ENCODE assay signal across 25 cellular contexts in the genomic region with DNA sequence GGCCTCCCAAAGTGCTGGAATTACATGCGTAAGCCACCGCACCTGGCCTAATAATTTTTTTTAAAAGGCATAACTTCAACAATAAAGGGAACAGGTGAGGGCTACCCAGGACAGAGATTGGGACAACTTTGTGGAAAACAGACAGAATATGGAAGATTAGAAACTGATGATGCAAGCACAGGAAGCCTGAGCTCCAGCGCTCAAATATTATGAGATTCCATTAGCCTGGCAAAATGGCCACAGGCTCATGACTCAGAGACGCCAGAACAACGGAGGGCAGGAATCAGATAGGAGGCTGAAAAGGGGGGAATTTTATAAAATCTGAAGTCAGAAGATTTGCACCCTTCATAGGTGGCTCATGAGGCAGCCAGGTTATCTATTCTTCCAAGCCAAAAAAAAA.
DNase-seq lines count a peak whose midpoint lies in the region; ATAC-seq and TF ChIP-seq lines count a peak whose summit lies in the region.
"Had no signal": no experiment of that assay in that cellular context is flagged by ENCODE, and none has a peak within 500 bp of the region (broad histone marks: within the 10 kb centered on the region; RNA-seq: fewer than 3 reads in every experiment).

No MANE protein-coding gene starts in this region.

- H3K27ac ChIP-seq in CD8-positive, alpha-beta memory T cell (ENCODE audit: low read depth, low read length) = no peak overlapping the region
- H3K27ac ChIP-seq in GM23338 (ENCODE audit: low read depth) = no peak overlapping the region
- no peak overlapping the region for H3K27ac ChIP-seq in fibroblast of lung (ENCODE audit: insufficient read depth, low read length)
- no peak overlapping the region for H3K27ac ChIP-seq in effector memory CD4-positive, alpha-beta T cell (ENCODE audit: insufficient read depth, low read length, poor library complexity, severe bottlenecking)
- H3K27ac ChIP-seq: C4-2B, colonic mucosa, esophagus muscularis mucosa, GM23248, left ventricle myocardium inferior, SJSA1 had no signal

- intact Hi-C loops in activated T-helper 1 cell treated with anti-CD3 and anti-CD28 coated beads, Interleukin-12 subunit alpha, Interleukin-12 subunit beta, Interleukin-2, Interleukin-4 antibody, amounts not matched to agents 30 ng/mL and 10 ng/mL and 1 ng/mL, durations not matched to agents 14 hours and 24 hours and 36 hours (cut with micrococcal nuclease) = no loop called here

- H3K27me3 Mint-ChIP-seq in CD8-positive, alpha-beta memory T cell = no peaks in the 10 kb centered on the region
- peaks cover 9% of the 10 kb centered on the region for H3K27me3 Mint-ChIP-seq in GM23338 (ENCODE audit: insufficient read depth, low read depth, poor library complexity)
- H3K27me3 Mint-ChIP-seq in activated T-helper 1 cell treated with anti-CD3 and anti-CD28 coated beads, Interleukin-12 subunit alpha, Interleukin-12 subunit beta, Interleukin-2, Interleukin-4 antibody, amounts not matched to agents 30 ng/mL and 10 ng/mL and 1 ng/mL, durations not matched to agents 14 hours and 24 hours and 36 hours (ENCODE audit: insufficient read depth) = no peaks in the 10 kb centered on the region
- H3K27me3 Mint-ChIP-seq: activated B cell treated with CpG ODN at 0.5 μM for 24 hours; brain; naive thymus-derived CD4-positive, alpha-beta T cell had no signal

- peak overlapping the region in 5 of 8 donors; percentile 37 to 74 (median 67) for H3K27ac Mint-ChIP-seq in CD8-positive, alpha-beta memory T cell
- peak overlapping the region; percentile 44 for H3K27ac Mint-ChIP-seq in GM23338
- H3K27ac Mint-ChIP-seq in activated T-helper 1 cell treated with anti-CD3 and anti-CD28 coated beads, Interleukin-12 subunit alpha, Interleukin-12 subunit beta, Interleukin-2, Interleukin-4 antibody, amounts not matched to agents 30 ng/mL and 10 ng/mL and 1 ng/mL, durations not matched to agents 14 hours and 24 hours and 36 hours = peak overlapping the region; percentile 49
- H3K27ac Mint-ChIP-seq: activated B cell treated with CpG ODN at 0.5 μM for 24 hours, brain, endodermal cell had no signal

- H3K9me3 ChIP-seq in CD8-positive, alpha-beta memory T cell (ENCODE audit: low read length) = no peaks in the 10 kb centered on the region
- H3K9me3 ChIP-seq in fibroblast of lung (ENCODE audit: control insufficient read depth, insufficient read depth, low read depth, low read length) = no peaks in the 10 kb centered on the region
- no peaks in the 10 kb centered on the region for H3K9me3 ChIP-seq in effector memory CD4-positive, alpha-beta T cell (ENCODE audit: control insufficient read depth, low read length)
- H3K9me3 ChIP-seq: colonic mucosa, esophagus muscularis mucosa, SJSA1 had no signal

- H3K9ac ChIP-seq in fibroblast of lung (ENCODE audit: insufficient read depth, low read length) = no peak overlapping the region
- H3K9ac ChIP-seq: GM23248 had no signal

- H3K9me2 ChIP-seq in GM23338 (ENCODE audit: insufficient read depth) = no peaks in the 10 kb centered on the region

- H3K4me1 Mint-ChIP-seq in CD8-positive, alpha-beta memory T cell = peaks cover 57 to 82% (median 82%) of the 10 kb centered on the region in 3 donors
- H3K4me1 Mint-ChIP-seq in GM23338 = peaks cover 27% of the 10 kb centered on the region
- H3K4me1 Mint-ChIP-seq in activated T-helper 1 cell treated with anti-CD3 and anti-CD28 coated beads, Interleukin-12 subunit alpha, Interleukin-12 subunit beta, Interleukin-2, Interleukin-4 antibody, amounts not matched to agents 30 ng/mL and 10 ng/mL and 1 ng/mL, durations not matched to agents 14 hours and 24 hours and 36 hours (ENCODE audit: low read depth) = peaks cover 63% of the 10 kb centered on the region

- no peak overlapping the region for H2AFZ ChIP-seq in GM23338
- no peak overlapping the region for H2AFZ ChIP-seq in fibroblast of lung (ENCODE audit: low read length)
- H2AFZ ChIP-seq: GM23248 had no signal

- no peaks in the 10 kb centered on the region for H3K36me3 ChIP-seq in CD8-positive, alpha-beta memory T cell (ENCODE audit: insufficient read depth, low read length)
- H3K36me3 ChIP-seq in GM23338 (ENCODE audit: insufficient read depth) (no peaks in the 10 kb centered on the region), fibroblast of lung (ENCODE audit: control insufficient read depth, insufficient read depth, low read length) (no peaks in the 10 kb centered on the region)
- H3K36me3 ChIP-seq in effector memory CD4-positive, alpha-beta T cell (ENCODE audit: control insufficient read depth, insufficient read depth, low read length) = no peaks in the 10 kb centered on the region
- H3K36me3 ChIP-seq: colonic mucosa, esophagus muscularis mucosa, left ventricle myocardium inferior, SJSA1 had no signal

- H3K4me2 ChIP-seq in GM23338 (no peak overlapping the region), fibroblast of lung (ENCODE audit: extremely low read depth, insufficient read depth, low read length) (no peak overlapping the region)

- peak overlapping the region in 3 of 7 donors; percentile 7 to 42 (median 15) for H3K4me3 Mint-ChIP-seq in CD8-positive, alpha-beta memory T cell
- H3K4me3 Mint-ChIP-seq in GM23338 = no peak overlapping the region
- no peak overlapping the region for H3K4me3 Mint-ChIP-seq in activated T-helper 1 cell treated with anti-CD3 and anti-CD28 coated beads, Interleukin-12 subunit alpha, Interleukin-12 subunit beta, Interleukin-2, Interleukin-4 antibody, amounts not matched to agents 30 ng/mL and 10 ng/mL and 1 ng/mL, durations not matched to agents 14 hours and 24 hours and 36 hours
- H3K4me3 Mint-ChIP-seq: activated B cell treated with CpG ODN at 0.5 μM for 24 hours; brain; endodermal cell; naive thymus-derived CD4-positive, alpha-beta T cell had no signal

- H4K20me1 ChIP-seq in GM23338 (replicated peaks; ENCODE audit: insufficient read depth) = peaks cover 37% of the 10 kb centered on the region
- H4K20me1 ChIP-seq in fibroblast of lung (ENCODE audit: control insufficient read depth, extremely low read depth, insufficient read depth, low read length) = no peaks in the 10 kb centered on the region

- POLR2A ChIA-PET in CD8-positive, alpha-beta memory T cell (lab: Charles Lee) = no interaction called here

- ATAC-seq in GM23338 (no peak), HG03469 (IDR thresholded peaks at IDR 0.05; ENCODE audit: unreplicated experiment) (no peak), GM18505 (IDR thresholded peaks at IDR 0.05; ENCODE audit: unreplicated experiment) (no peak)
- ATAC-seq: naive thymus-derived CD4-positive, alpha-beta T cell had no signal

- no peaks in the 10 kb centered on the region for H3F3A ChIP-seq in GM23338 (replicated peaks; ENCODE audit: low read depth)

- H3K4me3 ChIP-seq in CD8-positive, alpha-beta memory T cell (ENCODE audit: low read length) = no peak overlapping the region
- no peak overlapping the region for H3K4me3 ChIP-seq in GM23338
- H3K4me3 ChIP-seq in fibroblast of lung (replicated peaks in 1 of 4; ENCODE audit: control extremely low read depth in 1 of 4, insufficient read depth in 1 of 4, low read depth in 3 of 4, low read length in 4 of 4) = no peak overlapping the region
- H3K4me3 ChIP-seq in effector memory CD4-positive, alpha-beta T cell (ENCODE audit: insufficient read depth, low read depth, low read length, poor library complexity, severe bottlenecking) = no peak overlapping the region
- H3K4me3 ChIP-seq: colonic mucosa, esophagus muscularis mucosa, GM23248, left ventricle myocardium inferior, SJSA1 had no signal

- peaks cover 25% of the 10 kb centered on the region for H3K4me1 ChIP-seq in CD8-positive, alpha-beta memory T cell (ENCODE audit: insufficient read depth, low read length)
- H3K4me1 ChIP-seq in GM23338 (ENCODE audit: insufficient read depth) (peaks cover 23% of the 10 kb centered on the region), fibroblast of lung (ENCODE audit: control insufficient read depth, extremely low read depth, insufficient read depth, low read length) (peaks cover 11% of the 10 kb centered on the region)
- no peaks in the 10 kb centered on the region for H3K4me1 ChIP-seq in effector memory CD4-positive, alpha-beta T cell (ENCODE audit: control insufficient read depth, insufficient read depth, low read length, poor library complexity, severe bottlenecking)
- H3K4me1 ChIP-seq: colonic mucosa, left ventricle myocardium inferior had no signal

- H3K9me3 Mint-ChIP-seq in CD8-positive, alpha-beta memory T cell = no peaks in the 10 kb centered on the region
- no peaks in the 10 kb centered on the region for H3K9me3 Mint-ChIP-seq in GM23338
- H3K9me3 Mint-ChIP-seq in activated T-helper 1 cell treated with anti-CD3 and anti-CD28 coated beads, Interleukin-12 subunit alpha, Interleukin-12 subunit beta, Interleukin-2, Interleukin-4 antibody, amounts not matched to agents 30 ng/mL and 10 ng/mL and 1 ng/mL, durations not matched to agents 14 hours and 24 hours and 36 hours = peaks cover 7% of the 10 kb centered on the region
- H3K9me3 Mint-ChIP-seq: activated B cell treated with CpG ODN at 0.5 μM for 24 hours had no signal

- DNase-seq in CD8-positive, alpha-beta memory T cell = no peak
- DNase-seq in GM23338 (ENCODE audit: low spot score) (no peak), fibroblast of lung (ENCODE audit: low read depth in 2 of 2) (peak; percentile 11 to 53), foreskin melanocyte (no peak)
- no peak for DNase-seq in activated T-helper 1 cell treated with anti-CD3 and anti-CD28 coated beads, Interleukin-12 subunit alpha, Interleukin-12 subunit beta, Interleukin-2, Interleukin-4 antibody, amounts not matched to agents 30 ng/mL and 10 ng/mL and 1 ng/mL, durations not matched to agents 14 hours and 24 hours and 36 hours (ENCODE audit: low spot score)
- DNase-seq in effector memory CD4-positive, alpha-beta T cell = no peak
- DNase-seq: activated B cell treated with CpG ODN at 0.5 μM for 24 hours; activated CD4-positive, alpha-beta T cell treated with anti-CD3 and anti-CD28 coated beads, Interleukin-2, amount 50 U/mL, for 48 hours; activated gamma-delta T cell; colonic mucosa; endodermal cell; GM23248; left ventricle myocardium inferior; midbrain; naive thymus-derived CD4-positive, alpha-beta T cell; NCI-H1092; NCI-H187 treated with DMSO at 0.1 percent for 48 hours; NCI-H69; stimulated activated naive CD4-positive, alpha-beta T cell treated with Interleukin-2 at 50 U/mL for 16 hours had no signal

- TF ChIP-seq POLR2A in GM18505 (IDR thresholded peaks at IDR 0.05; ENCODE audit: borderline replicate concordance, extremely low read depth, insufficient read depth, insufficient read length) = no peak

- CTCF ChIA-PET in CD8-positive, alpha-beta memory T cell (lab: Charles Lee) = interaction anchor here (0.5 kb wide), 1 partner anchor 392 kb away, joined by 3 read pairs; no protein-coding TSS in a partner anchor

- no peaks in the 10 kb centered on the region for H3K27me3 ChIP-seq in CD8-positive, alpha-beta memory T cell (ENCODE audit: insufficient read depth, low read length, poor library complexity, severe bottlenecking)
- H3K27me3 ChIP-seq in GM23338 (ENCODE audit: insufficient read depth) (no peaks in the 10 kb centered on the region), fibroblast of lung (ENCODE audit: control insufficient read depth, insufficient read depth, low read length) (no peaks in the 10 kb centered on the region)
- no peaks in the 10 kb centered on the region for H3K27me3 ChIP-seq in effector memory CD4-positive, alpha-beta T cell (replicated peaks; ENCODE audit: control insufficient read depth, insufficient read depth, low read length, poor library complexity, severe bottlenecking)
- H3K27me3 ChIP-seq: colonic mucosa, esophagus muscularis mucosa, SJSA1 had no signal

- peaks cover 4 to 6% (median 4%) of the 10 kb centered on the region in 3 donors for H3K36me3 Mint-ChIP-seq in CD8-positive, alpha-beta memory T cell
- peaks cover 2% of the 10 kb centered on the region; the same call in 1 of the 3 replicates for H3K36me3 Mint-ChIP-seq in GM23338 (ENCODE audit: low read depth)
- H3K36me3 Mint-ChIP-seq in activated T-helper 1 cell treated with anti-CD3 and anti-CD28 coated beads, Interleukin-12 subunit alpha, Interleukin-12 subunit beta, Interleukin-2, Interleukin-4 antibody, amounts not matched to agents 30 ng/mL and 10 ng/mL and 1 ng/mL, durations not matched to agents 14 hours and 24 hours and 36 hours (ENCODE audit: low read depth) = peaks cover 33% of the 10 kb centered on the region

- TF ChIP-seq CTCF in GM23338 (conservative IDR thresholded peaks at IDR 0.05; ENCODE audit: low read depth in 2 of 2) (no peak), fibroblast of lung (conservative IDR thresholded peaks at IDR 0.05 in 1 of 2, IDR thresholded peaks at IDR 0.05 in 1 of 2; ENCODE audit: low read depth in 1 of 2, low read length in 2 of 2) (no peak)

- H3K79me2 ChIP-seq in GM23338 (replicated peaks; ENCODE audit: insufficient read depth) (peaks cover 80% of the 10 kb centered on the region), fibroblast of lung (ENCODE audit: control insufficient read depth, insufficient read depth, low read length) (peaks cover 22% of the 10 kb centered on the region)

Comparison
In these comparisons a context has a peak if more than half of its experiments do, and no peak if none do; other contexts are left out.
1. DNase-seq: peak in fibroblast of lung (2 of 2); none in CD8-positive, alpha-beta memory T cell (0 of 5), GM23338 (single experiment), activated T-helper 1 cell treated with anti-CD3 and anti-CD28 coated beads, Interleukin-12 subunit alpha, Interleukin-12 subunit beta, Interleukin-2, Interleukin-4 antibody, amounts not matched to agents 30 ng/mL and 10 ng/mL and 1 ng/mL, durations not matched to agents 14 hours and 24 hours and 36 hours (single experiment), effector memory CD4-positive, alpha-beta T cell (0 of 3) and foreskin melanocyte (single experiment).
2. Peak in every context shown above with its lines, with median percentiles within 50 percentile points of each other: H3K27ac Mint-ChIP-seq.